ENCODE assay signal across 24 cellular contexts in the genomic region with DNA sequence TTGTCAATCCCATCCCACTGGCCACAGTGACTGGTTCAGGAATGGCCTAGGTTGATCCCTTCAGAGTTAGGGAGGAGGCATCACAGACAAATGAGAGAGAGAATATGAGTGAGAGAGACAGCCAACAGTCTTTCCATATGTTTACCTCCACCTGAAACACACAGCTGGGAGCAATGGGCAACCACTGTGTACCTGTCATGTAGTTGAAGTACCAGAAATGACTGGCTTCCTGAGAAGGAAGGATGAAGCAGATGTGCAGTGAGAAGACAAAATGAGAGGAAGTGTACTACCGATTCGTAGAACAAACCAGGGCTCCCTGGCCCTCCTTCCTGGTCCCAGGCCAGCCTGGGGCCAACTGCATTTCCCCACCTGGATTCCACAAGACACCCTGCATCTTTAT.
"Had no signal": no experiment of that assay in that cellular context is flagged by ENCODE, and none has a peak within 500 bp of the region (broad histone marks: within the 10 kb centered on the region; RNA-seq: fewer than 3 reads in every experiment).

No MANE protein-coding gene starts in this region.

- H3K4me3 ChIP-seq: left ventricle myocardium inferior, lung, mucosa of descending colon, ovary, right atrium auricular region, right lobe of liver, skin epidermis, stomach, thoracic aorta, tibial artery, upper lobe of right lung had no signal

- FAIRE-seq: urothelium cell line had no signal

- H3K27ac ChIP-seq: left ventricle myocardium inferior, ovary, right atrium auricular region, right lobe of liver, skin epidermis, stomach, thoracic aorta, tibial artery, upper lobe of right lung had no signal

- DNase-seq: islet precursor cell; left ventricle myocardium inferior; mesendoderm; midbrain; mucosa of descending colon; naive thymus-derived CD4-positive, alpha-beta T cell; ovary; right lobe of liver; stimulated activated CD4-positive, alpha-beta T cell treated with anti-CD3 and anti-CD28 coated beads, Interleukin-12 subunit alpha, Interleukin-12 subunit beta, amount 100 ng/mL, for 4 hours; stimulated activated CD4-positive, alpha-beta T cell treated with anti-CD3 and anti-CD28 coated beads, Interleukin-15, amount 100 ng/mL, for 24 hours; stimulated activated CD4-positive, alpha-beta T cell treated with anti-CD3 and anti-CD28 coated beads, Interleukin-2, amount 100 ng/mL, for 24 hours; stimulated activated CD4-positive, alpha-beta T cell treated with anti-CD3 and anti-CD28 coated beads, Interleukin-4, amount 100 ng/mL, for 1 hour; stimulated activated naive B cell treated with anti-CD40 and anti-IgM and Interleukin-4, amounts not matched to agents 10 μg/mL and 1 μg/mL and 100 μg/mL, for 72 hours; stimulated activated naive CD8-positive, alpha-beta T cell treated with anti-CD3 and anti-CD28 coated beads, Interleukin-15, Interleukin-2, amounts not matched to agents 100 U/mL and 50 U/mL, for 24 hours; stomach; tibial artery; upper lobe of right lung had no signal

- ATAC-seq: mucosa of descending colon; naive thymus-derived CD4-positive, alpha-beta T cell; natural killer cell treated with Interleukin-12 subunit alpha and Interleukin-12 subunit beta and Interleukin-15 and Interleukin-18, amount 100 ng/mL, for 72 hours; right lobe of liver; stimulated activated naive B cell treated with anti-CD40 and anti-IgM and Interleukin-4, amounts not matched to agents 10 μg/mL and 1 μg/mL and 100 μg/mL, for 72 hours; stimulated activated naive CD8-positive, alpha-beta T cell treated with anti-CD3 and anti-CD28 coated beads, Interleukin-15, Interleukin-2, amounts not matched to agents 100 U/mL and 50 U/mL, for 24 hours had no signal

- H3K27ac Mint-ChIP-seq: naive thymus-derived CD4-positive, alpha-beta T cell; natural killer cell treated with Interleukin-12 subunit alpha and Interleukin-12 subunit beta and Interleukin-15 and Interleukin-18, amount 100 ng/mL, for 72 hours; progenitor cell of endocrine pancreas; stimulated activated naive B cell treated with anti-CD40 and anti-IgM and Interleukin-4, amounts not matched to agents 10 μg/mL and 1 μg/mL and 100 μg/mL, for 72 hours had no signal

- H3K9me3 ChIP-seq: left ventricle myocardium inferior, mucosa of descending colon, ovary, right atrium auricular region, right lobe of liver, stomach, thoracic aorta, tibial artery, upper lobe of right lung had no signal

- H3K27me3 ChIP-seq: ovary, right atrium auricular region, right lobe of liver, stomach, tibial artery, upper lobe of right lung had no signal

- H3K4me3 Mint-ChIP-seq: naive thymus-derived CD4-positive, alpha-beta T cell; natural killer cell treated with Interleukin-12 subunit alpha and Interleukin-12 subunit beta and Interleukin-15 and Interleukin-18, amount 100 ng/mL, for 72 hours; stimulated activated naive B cell treated with anti-CD40 and anti-IgM and Interleukin-4, amounts not matched to agents 10 μg/mL and 1 μg/mL and 100 μg/mL, for 72 hours had no signal

- H3K9me3 Mint-ChIP-seq: naive thymus-derived CD4-positive, alpha-beta T cell; natural killer cell treated with Interleukin-12 subunit alpha and Interleukin-12 subunit beta and Interleukin-15 and Interleukin-18, amount 100 ng/mL, for 72 hours; stimulated activated naive B cell treated with anti-CD40 and anti-IgM and Interleukin-4, amounts not matched to agents 10 μg/mL and 1 μg/mL and 100 μg/mL, for 72 hours had no signal

- H3K4me1 ChIP-seq: right atrium auricular region, right lobe of liver, upper lobe of right lung had no signal

- H3K36me3 ChIP-seq: left ventricle myocardium inferior, ovary, right atrium auricular region, right lobe of liver, stomach, thoracic aorta, tibial artery, upper lobe of right lung had no signal

- H3K36me3 Mint-ChIP-seq: natural killer cell treated with Interleukin-12 subunit alpha and Interleukin-12 subunit beta and Interleukin-15 and Interleukin-18, amount 100 ng/mL, for 72 hours; stimulated activated naive B cell treated with anti-CD40 and anti-IgM and Interleukin-4, amounts not matched to agents 10 μg/mL and 1 μg/mL and 100 μg/mL, for 72 hours had no signal

- H3K4me1 Mint-ChIP-seq: stimulated activated naive B cell treated with anti-CD40 and anti-IgM and Interleukin-4, amounts not matched to agents 10 μg/mL and 1 μg/mL and 100 μg/mL, for 72 hours had no signal

- H3K27me3 Mint-ChIP-seq: progenitor cell of endocrine pancreas had no signal
